In the genomic region with DNA sequence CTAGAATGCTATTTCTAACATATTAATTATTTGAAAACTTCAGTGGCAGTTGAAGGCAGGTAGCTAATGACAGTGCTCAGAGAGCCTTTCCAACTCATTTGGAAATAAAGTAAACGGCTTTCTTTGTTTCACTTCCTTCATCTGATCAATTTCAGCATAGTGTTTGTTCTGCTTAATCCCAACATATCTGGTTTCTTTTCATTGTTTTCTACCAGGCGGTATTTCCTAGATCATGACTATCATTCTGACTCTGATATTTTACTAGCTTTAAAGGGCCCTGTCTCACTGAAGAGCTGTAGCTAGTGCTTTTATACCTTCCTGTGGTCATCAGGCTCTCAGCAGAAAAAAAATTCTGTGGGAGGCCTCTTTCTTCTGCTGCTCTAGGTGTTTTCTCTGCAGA, we compare ENCODE assay signal across 1 cellular context.
TF ChIP-seq lines count a peak whose summit lies in the region.

No MANE protein-coding gene starts in this region.

TF ChIP-seq in GM12878, 131 proteins besides CTCF, POLR2A, EP300 and RAD21 (continued from another document):
- TF ChIP-seq, protein P1, sequence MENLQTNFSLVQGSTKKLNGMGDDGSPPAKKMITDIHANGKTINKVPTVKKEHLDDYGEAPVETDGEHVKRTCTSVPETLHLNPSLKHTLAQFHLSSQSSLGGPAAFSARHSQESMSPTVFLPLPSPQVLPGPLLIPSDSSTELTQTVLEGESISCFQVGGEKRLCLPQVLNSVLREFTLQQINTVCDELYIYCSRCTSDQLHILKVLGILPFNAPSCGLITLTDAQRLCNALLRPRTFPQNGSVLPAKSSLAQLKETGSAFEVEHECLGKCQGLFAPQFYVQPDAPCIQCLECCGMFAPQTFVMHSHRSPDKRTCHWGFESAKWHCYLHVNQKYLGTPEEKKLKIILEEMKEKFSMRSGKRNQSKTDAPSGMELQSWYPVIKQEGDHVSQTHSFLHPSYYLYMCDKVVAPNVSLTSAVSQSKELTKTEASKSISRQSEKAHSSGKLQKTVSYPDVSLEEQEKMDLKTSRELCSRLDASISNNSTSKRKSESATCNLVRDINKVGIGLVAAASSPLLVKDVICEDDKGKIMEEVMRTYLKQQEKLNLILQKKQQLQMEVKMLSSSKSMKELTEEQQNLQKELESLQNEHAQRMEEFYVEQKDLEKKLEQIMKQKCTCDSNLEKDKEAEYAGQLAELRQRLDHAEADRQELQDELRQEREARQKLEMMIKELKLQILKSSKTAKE (IDR thresholded peaks at IDR 0.05; ENCODE audit: low read depth, poor library complexity, severe bottlenecking): no peak
- TF ChIP-seq SMAD5 (IDR thresholded peaks at IDR 0.05; ENCODE audit: low read depth) (no peak), ATF2 (IDR thresholded peaks at IDR 0.05; ENCODE audit: low read length) (peak; percentile 58), POLR2AphosphoS2 (IDR thresholded peaks at IDR 0.05; ENCODE audit: low read depth, low read length) (no peak), MEF2A (IDR thresholded peaks at IDR 0.05; ENCODE audit: insufficient read depth, low read depth, low read length) (0 out of 2 replicates have a peak, but pooled peaks have one; percentile 34), CBX5 (IDR thresholded peaks at IDR 0.05; ENCODE audit: low read depth) (0 out of 2 replicates have a peak, but pooled peaks have one; percentile 58), RUNX3 (IDR thresholded peaks at IDR 0.05; ENCODE audit: low read length) (peak; percentile 71), USF1 (IDR thresholded peaks at IDR 0.05; ENCODE audit: borderline replicate concordance, extremely low read length, insufficient read depth, low read depth, low read length) (no peak), TCF7 (IDR thresholded peaks at IDR 0.05; ENCODE audit: borderline replicate concordance) (peak; percentile 41; the same call in 1 of the 2 replicates), MYB (IDR thresholded peaks at IDR 0.05; ENCODE audit: borderline replicate concordance, low read depth, low read length) (no peak), ETV6 (conservative IDR thresholded peaks at IDR 0.05 in 1 of 2, IDR thresholded peaks at IDR 0.05 in 1 of 2; ENCODE audit: borderline replicate concordance in 1 of 2, low read depth in 1 of 2) (peak in 1 of 2 experiments; percentile 63; a peak in 2 of 4 replicates), FOXM1 (IDR thresholded peaks at IDR 0.05; ENCODE audit: low read depth, low read length) (peak; percentile 88), SPI1 (IDR thresholded peaks at IDR 0.05; ENCODE audit: borderline replicate concordance, insufficient read depth, low read depth, low read length) (peak; percentile 82), IKZF2 (IDR thresholded peaks at IDR 0.05) (peak; percentile 56 to 69), CHD1 (IDR thresholded peaks at IDR 0.05; ENCODE audit: low read depth, low read length) (no peak), NR2F1 (conservative IDR thresholded peaks at IDR 0.05) (no peak), ZNF217 (IDR thresholded peaks at IDR 0.05) (no peak; the same call in none of the 2 replicates), DPF2 (IDR thresholded peaks at IDR 0.05) (peak; percentile 53; the same call in 1 of the 2 replicates), IRF3 (IDR thresholded peaks at IDR 0.05) (no peak), MTA2 (IDR thresholded peaks at IDR 0.05; ENCODE audit: low read depth) (peak; percentile 78), EGR1 (IDR thresholded peaks at IDR 0.05; ENCODE audit: borderline replicate concordance in 1 of 2, low read depth in 2 of 2, low read length in 2 of 2) (no peak), BCL3 (IDR thresholded peaks at IDR 0.05; ENCODE audit: borderline replicate concordance, insufficient read depth, low read depth, low read length, poor library complexity, severe bottlenecking) (peak; percentile 44), JUNB (IDR thresholded peaks at IDR 0.05) (peak; percentile 89), RELB (IDR thresholded peaks at IDR 0.05; ENCODE audit: low read depth) (0 out of 2 replicates have a peak, but pooled peaks have one; percentile 20), SUPT20H (IDR thresholded peaks at IDR 0.05; ENCODE audit: borderline replicate concordance, control insufficient read depth, low read depth, low read length) (no peak), CREM (IDR thresholded peaks at IDR 0.05; ENCODE audit: low read depth) (peak; percentile 60), RELA (IDR thresholded peaks at IDR 0.05; ENCODE audit: borderline replicate concordance, partially characterized antibody) (no peak), EED (IDR thresholded peaks at IDR 0.05; ENCODE audit: low read depth) (peak; percentile 25; the same call in 1 of the 2 replicates), JUND (IDR thresholded peaks at IDR 0.05; ENCODE audit: low read depth, low read length) (no peak), HCFC1 (IDR thresholded peaks at IDR 0.05; ENCODE audit: low read length) (no peak), POU2F2 (IDR thresholded peaks at IDR 0.05; ENCODE audit: borderline replicate concordance, low read depth, low read length) (no peak), MXI1 (IDR thresholded peaks at IDR 0.05; ENCODE audit: low read depth, low read length) (no peak), KLF5 (IDR thresholded peaks at IDR 0.05; ENCODE audit: partially characterized antibody) (no peak)
